ENCODE assay signal across 9 cellular contexts in the genomic region with DNA sequence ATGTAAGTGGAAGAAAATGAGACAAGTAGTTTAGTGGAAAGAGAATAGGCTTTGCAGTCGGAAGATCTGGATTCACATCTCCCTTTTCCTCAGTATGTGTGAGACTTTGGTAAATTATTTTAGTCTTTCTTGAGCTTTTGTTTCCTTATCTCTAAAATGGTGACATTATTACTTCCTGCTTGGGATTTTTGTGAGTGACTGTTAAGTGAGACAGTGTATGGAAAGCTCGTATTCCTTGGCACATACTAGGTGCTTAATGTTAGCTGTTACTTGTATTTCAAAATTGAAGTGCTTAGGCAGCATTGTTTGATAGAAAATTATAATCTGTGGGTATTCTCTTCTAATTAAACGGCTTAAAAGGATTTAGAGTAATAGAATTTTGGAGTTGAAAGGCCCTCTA. TPM values are rescaled to one million over a fixed set of nuclear protein-coding genes. Genes with fewer than 3 reads are reported as not detected.
A peak's percentile ranks its signal among the peaks of the same experiment; 100 is the strongest.
DNase-seq lines count a peak whose midpoint lies in the region; ATAC-seq and TF ChIP-seq lines count a peak whose summit lies in the region.
"Had no signal": no experiment of that assay in that cellular context is flagged by ENCODE, and none has a peak within 500 bp of the region (broad histone marks: within the 10 kb centered on the region; RNA-seq: fewer than 3 reads in every experiment).

No MANE protein-coding gene starts in this region.

- no peaks in the 10 kb centered on the region for H3K9me3 Mint-ChIP-seq in T-helper 1 cell treated with Interleukin-12 subunit alpha and Interleukin-12 subunit beta and Interleukin-4 antibody, amounts not matched to agents 30 μg/mL and 1 μg/mL, for 36 hours
- H3K9me3 Mint-ChIP-seq in WTC11 = no peaks in the 10 kb centered on the region
- H3K9me3 Mint-ChIP-seq in stimulated activated naive B cell treated with anti-CD40 and anti-IgM and Interleukin-4, amounts not matched to agents 10 μg/mL and 1 μg/mL and 100 μg/mL, for 72 hours = no peaks in the 10 kb centered on the region

- H3K27ac Mint-ChIP-seq in T-helper 1 cell treated with Interleukin-12 subunit alpha and Interleukin-12 subunit beta and Interleukin-4 antibody, amounts not matched to agents 30 μg/mL and 1 μg/mL, for 36 hours = peak overlapping the region; percentile 32
- peak overlapping the region; percentile 2; the same call in 1 of the 2 replicates for H3K27ac Mint-ChIP-seq in WTC11
- H3K27ac Mint-ChIP-seq in stimulated activated naive B cell treated with anti-CD40 and anti-IgM and Interleukin-4, amounts not matched to agents 10 μg/mL and 1 μg/mL and 100 μg/mL, for 72 hours = peak overlapping the region; percentile 14

- peaks cover 29% of the 10 kb centered on the region for H3K4me1 Mint-ChIP-seq in T-helper 1 cell treated with Interleukin-12 subunit alpha and Interleukin-12 subunit beta and Interleukin-4 antibody, amounts not matched to agents 30 μg/mL and 1 μg/mL, for 36 hours (ENCODE audit: low read depth)
- peaks cover 53% of the 10 kb centered on the region for H3K4me1 Mint-ChIP-seq in WTC11
- H3K4me1 Mint-ChIP-seq in stimulated activated naive B cell treated with anti-CD40 and anti-IgM and Interleukin-4, amounts not matched to agents 10 μg/mL and 1 μg/mL and 100 μg/mL, for 72 hours = peaks cover 20 to 38% of the 10 kb centered on the region in 2 donors

- H4K20me1 ChIP-seq in hepatocyte (ENCODE audit: insufficient read depth, poor library complexity, severe bottlenecking) = peaks cover 63% of the 10 kb centered on the region

- H3K36me3 ChIP-seq in hepatocyte (replicated peaks; ENCODE audit: insufficient read depth, low read depth) = no peaks in the 10 kb centered on the region

- no peaks in the 10 kb centered on the region for H3K27me3 ChIP-seq in hepatocyte

- peaks cover 20% of the 10 kb centered on the region for H3K36me3 Mint-ChIP-seq in T-helper 1 cell treated with Interleukin-12 subunit alpha and Interleukin-12 subunit beta and Interleukin-4 antibody, amounts not matched to agents 30 μg/mL and 1 μg/mL, for 36 hours (ENCODE audit: low read depth)
- H3K36me3 Mint-ChIP-seq in WTC11 = peaks cover 4% of the 10 kb centered on the region
- peaks cover 14 to 24% of the 10 kb centered on the region in 2 donors for H3K36me3 Mint-ChIP-seq in stimulated activated naive B cell treated with anti-CD40 and anti-IgM and Interleukin-4, amounts not matched to agents 10 μg/mL and 1 μg/mL and 100 μg/mL, for 72 hours

- DNase-seq in T-helper 1 cell (no peak), WTC11 (ENCODE audit: low spot score) (no peak), hepatocyte (ENCODE audit: low spot score) (no peak), GF-D8 (lab: John Stamatoyannopoulos, UW) (no peak), NCI-H2081 treated with DMSO at 0.1 percent for 48 hours (lab: John Stamatoyannopoulos, UW) (no peak)
- no peak for DNase-seq in stimulated activated naive B cell treated with anti-CD40 and anti-IgM and Interleukin-4, amounts not matched to agents 10 μg/mL and 1 μg/mL and 100 μg/mL, for 72 hours
- DNase-seq: NCI-H69 had no signal

- peaks cover 8% of the 10 kb centered on the region for H3K4me1 ChIP-seq in hepatocyte (ENCODE audit: insufficient read depth)

- peak overlapping the region; percentile 84 for H3K4me2 ChIP-seq in hepatocyte

- WGBS in hepatocyte (ENCODE audit: low lambda C conversion rate, missing lambda C conversion rate) = 48% methylated on average over 3 of the region's 3 CpGs

- no peaks in the 10 kb centered on the region for H3K9me3 ChIP-seq in hepatocyte (ENCODE audit: low read depth)

- H3K4me3 Mint-ChIP-seq in T-helper 1 cell treated with Interleukin-12 subunit alpha and Interleukin-12 subunit beta and Interleukin-4 antibody, amounts not matched to agents 30 μg/mL and 1 μg/mL, for 36 hours = peak overlapping the region; percentile 73
- peak overlapping the region; percentile 99 for H3K4me3 Mint-ChIP-seq in WTC11
- peak overlapping the region; percentile 65 to 68 for H3K4me3 Mint-ChIP-seq in stimulated activated naive B cell treated with anti-CD40 and anti-IgM and Interleukin-4, amounts not matched to agents 10 μg/mL and 1 μg/mL and 100 μg/mL, for 72 hours

- H3K27ac ChIP-seq in hepatocyte = no peak overlapping the region

- H3K27me3 Mint-ChIP-seq in T-helper 1 cell treated with Interleukin-12 subunit alpha and Interleukin-12 subunit beta and Interleukin-4 antibody, amounts not matched to agents 30 μg/mL and 1 μg/mL, for 36 hours (ENCODE audit: low read depth) = peaks cover 9% of the 10 kb centered on the region
- no peaks in the 10 kb centered on the region for H3K27me3 Mint-ChIP-seq in WTC11 (ENCODE audit: low read depth)
- H3K27me3 Mint-ChIP-seq in stimulated activated naive B cell treated with anti-CD40 and anti-IgM and Interleukin-4, amounts not matched to agents 10 μg/mL and 1 μg/mL and 100 μg/mL, for 72 hours = no peaks in the 10 kb centered on the region

- peak overlapping the region; percentile 85 for H3K4me3 ChIP-seq in hepatocyte

- H3K79me2 ChIP-seq in hepatocyte = peaks cover 72% of the 10 kb centered on the region

- ATAC-seq in WTC11 (no peak), HG03342 (IDR thresholded peaks at IDR 0.05; ENCODE audit: unreplicated experiment) (no peak)
- no peak for ATAC-seq in stimulated activated naive B cell treated with anti-CD40 and anti-IgM and Interleukin-4, amounts not matched to agents 10 μg/mL and 1 μg/mL and 100 μg/mL, for 72 hours (replicated peaks)

- CTCF ChIA-PET in WTC11 (lab: Charles Lee) = interaction anchor here (0.6 to 4.8 kb wide), 4 partner anchors 34 to 177 kb away, joined by 5 to 77 read pairs (median 14); no protein-coding TSS in a partner anchor

- no peak overlapping the region for H2AFZ ChIP-seq in hepatocyte

- no peak for TF ChIP-seq CTCF in WTC11 (IDR thresholded peaks at IDR 0.05)
- no peak for TF ChIP-seq CTCF in hepatocyte (IDR thresholded peaks at IDR 0.05; ENCODE audit: poor library complexity)

- no peaks in the 10 kb centered on the region for H3K9me2 ChIP-seq in hepatocyte (replicated peaks; ENCODE audit: insufficient read depth)

- POLR2A ChIA-PET in WTC11 (lab: Charles Lee) = no interaction called here

TF ChIP-seq in WTC11, 78 proteins besides CTCF, POLR2A, EP300 and RAD21:
- TF ChIP-seq, protein P1, sequence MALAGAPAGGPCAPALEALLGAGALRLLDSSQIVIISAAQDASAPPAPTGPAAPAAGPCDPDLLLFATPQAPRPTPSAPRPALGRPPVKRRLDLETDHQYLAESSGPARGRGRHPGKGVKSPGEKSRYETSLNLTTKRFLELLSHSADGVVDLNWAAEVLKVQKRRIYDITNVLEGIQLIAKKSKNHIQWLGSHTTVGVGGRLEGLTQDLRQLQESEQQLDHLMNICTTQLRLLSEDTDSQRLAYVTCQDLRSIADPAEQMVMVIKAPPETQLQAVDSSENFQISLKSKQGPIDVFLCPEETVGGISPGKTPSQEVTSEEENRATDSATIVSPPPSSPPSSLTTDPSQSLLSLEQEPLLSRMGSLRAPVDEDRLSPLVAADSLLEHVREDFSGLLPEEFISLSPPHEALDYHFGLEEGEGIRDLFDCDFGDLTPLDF (CRISPR knock-in tag; IDR thresholded peaks at IDR 0.05) = no peak

RNA-seq across cellular contexts. Expression of a gene that starts 2.0 kb away (rescaled TPM):
- total RNA-seq in WTC11 (2021) (109 to 131 TPM (median 128 TPM) in 3 replicates), hepatocyte (141 and 170 TPM in 2 replicates)
- 41.2 and 52.7 TPM in 2 replicates for polyA plus RNA-seq in hepatocyte
